Comparison of ENCODE assay signal across 12 cellular contexts in genomic region chr1:160855181-160855981, GRCh38. TPM values are rescaled to one million over a fixed set of nuclear protein-coding genes. Genes with fewer than 3 reads are reported as not detected.
DNase-seq lines count a peak whose midpoint lies in the region; ATAC-seq and TF ChIP-seq lines count a peak whose summit lies in the region.
"Had no signal": no experiment of that assay in that cellular context is flagged by ENCODE, and none has a peak within 500 bp of the region (broad histone marks: within the 10 kb centered on the region; RNA-seq: fewer than 3 reads in every experiment).

No MANE protein-coding gene starts in this region.

- H3K36me3 ChIP-seq in spleen, result no peaks in the 10 kb centered on the region
- H3K36me3 ChIP-seq: heart right ventricle had no signal

- intact Hi-C loops in spleen (cut with DNase I; ENCODE audit: low total_unique reads), result no loop called here
- intact Hi-C loops in left cardiac atrium (cut with DNase I), result no loop called here

- 29 to 45% (median 37%) methylated on average over 9 of the region's 9 CpGs for WGBS in spleen, 5 donors

- peak; percentile 80 for DNase-seq in NK-92 treated with Interleukin-12 subunit alpha and Interleukin-12 subunit beta, amount 100 ng/mL, for 24 hours (lab: John Stamatoyannopoulos, UW)
- no peak for DNase-seq in NK-92 (lab: John Stamatoyannopoulos, UW; ENCODE audit: unreplicated experiment)
- peak; percentile 66 for DNase-seq in KG1 (lab: John Stamatoyannopoulos, UW)
- DNase-seq in spleen, result no peak
- DNase-seq in left cardiac atrium, result no peak
- DNase-seq in SIG-M5 treated with dmso at 0.1 percent for 504 hours (lab: John Stamatoyannopoulos, UW; ENCODE audit: unreplicated experiment), result no peak
- no peak for DNase-seq in NCI-H1930 (lab: John Stamatoyannopoulos, UW)
- DNase-seq: GF-D8, heart right ventricle, NCI-H1694 treated with DMSO at 0.1 percent for 48 hours had no signal

- peak overlapping the region in 1 of 8 donors; percentile 33 for H3K4me3 ChIP-seq in spleen
- H3K4me3 ChIP-seq: heart right ventricle had no signal

- TF ChIP-seq CTCF in spleen (IDR thresholded peaks at IDR 0.05 in 8 of 11, conservative IDR thresholded peaks at IDR 0.05 in 3 of 11), result no peak

- H3K27me3 ChIP-seq in spleen (replicated peaks in 1 of 7), result no peaks in the 10 kb centered on the region

- ATAC-seq in HG02623 (IDR thresholded peaks at IDR 0.05; ENCODE audit: unreplicated experiment) (peak; percentile 67), left cardiac atrium (no peak)
- ATAC-seq: heart right ventricle had no signal

- TF ChIP-seq POLR2A in spleen (IDR thresholded peaks at IDR 0.05), result no peak

- H3K9me3 ChIP-seq in spleen, result peaks cover 0 to 5% (median 0%) of the 10 kb centered on the region in 8 donors

- peaks cover 0 to 69% (median 11%) of the 10 kb centered on the region in 6 donors for H3K4me1 ChIP-seq in spleen

- H3K27ac ChIP-seq in spleen, result peak overlapping the region in 5 of 8 donors; percentile 5 to 77 (median 68)
- H3K27ac ChIP-seq: 22Rv1 had no signal

RNA-seq across cellular contexts. Expression of gene CD244, which starts 7.3 kb away (rescaled TPM):
- 10 to 100 TPM; 13.0 to 25.7 (median 18.2) TPM for total RNA-seq in spleen
- 1 to 10 TPM; 2.1 to 4.3 (median 4.0) TPM for polyA plus RNA-seq in spleen
- total RNA-seq in left cardiac atrium, result under 1 TPM; 0.50 to 0.80 TPM

RNA-seq across cellular contexts. Expression of gene ITLN1, which starts 29.6 kb away (rescaled TPM):
- 1 to 10 TPM in 6 of 7 donors, under 1 TPM in 1; 0.52 to 2.5 (median 1.7) TPM for total RNA-seq in spleen
- 1 to 10 TPM in 2 of 3 donors, under 1 TPM in 1; 0.87 to 3.6 (median 1.6) TPM for polyA plus RNA-seq in spleen
- total RNA-seq in left cardiac atrium, result 100 to 1,000 TPM; 143 to 389 TPM

RNA-seq across cellular contexts. Expression of gene LY9, which starts 59.4 kb away (rescaled TPM):
- 100 to 1,000 TPM in 1 of 7 donors, 10 to 100 TPM in 6; 32.3 to 151 (median 37.2) TPM for total RNA-seq in spleen
- polyA plus RNA-seq in spleen, result 10 to 100 TPM; 30.7 to 40.1 (median 38.4) TPM
- under 1 TPM; 0.65 to 0.71 TPM for total RNA-seq in left cardiac atrium

Comparison
In these comparisons a context has a peak if more than half of its experiments do, and no peak if none do; other contexts are left out.
1. DNase-seq: peak in NK-92 treated with Interleukin-12 subunit alpha and Interleukin-12 subunit beta, amount 100 ng/mL, for 24 hours (single experiment) and KG1 (single experiment); none in NK-92 (single experiment), spleen (single experiment), left cardiac atrium (single experiment), SIG-M5 treated with dmso at 0.1 percent for 504 hours (single experiment) and NCI-H1930 (0 of 2).
2. RNA of gene CD244, which starts 7.3 kb away (total RNA-seq): 13.0 to 25.7 TPM in spleen; 0.50 to 0.80 TPM in left cardiac atrium; every median in the first group is over 4 times any median in the second.
3. RNA of gene ITLN1, which starts 29.6 kb away (total RNA-seq): 143 to 389 TPM in left cardiac atrium; 0.52 to 2.5 TPM in spleen; every median in the first group is over 10 times any median in the second.
4. RNA of gene LY9, which starts 59.4 kb away (total RNA-seq): 32.3 to 151 TPM in spleen; 0.65 to 0.71 TPM in left cardiac atrium; every median in the first group is over 10 times any median in the second.